8 cellular contexts compared by ENCODE assay signal in genomic region chr10:3068968-3069737, GRCh38. TPM values are rescaled to one million over a fixed set of nuclear protein-coding genes. Genes with fewer than 3 reads are reported as not detected.
A peak's percentile ranks its signal among the peaks of the same experiment; 100 is the strongest.
DNase-seq lines count a peak whose midpoint lies in the region; ATAC-seq and TF ChIP-seq lines count a peak whose summit lies in the region.

No MANE protein-coding gene starts in this region.

- intact Hi-C loops in vagina (cut with DNase I), result no loop called here

- no peaks in the 10 kb centered on the region for H3K4me1 ChIP-seq in endocrine pancreas (ENCODE audit: control insufficient read depth, insufficient read depth, low read length)
- H3K4me1 ChIP-seq in muscle layer of duodenum (ENCODE audit: control insufficient read depth in 1 of 2, insufficient read depth in 2 of 2, low read length in 2 of 2), result peaks cover 0 to 31% of the 10 kb centered on the region in 2 donors
- peaks cover 19% of the 10 kb centered on the region for H3K4me1 ChIP-seq in vagina

- no peak for TF ChIP-seq POLR2A in vagina (IDR thresholded peaks at IDR 0.05)

- ATAC-seq in GM18861 (IDR thresholded peaks at IDR 0.05; ENCODE audit: unreplicated experiment), result peak; percentile 17
- ATAC-seq in HG03039 (IDR thresholded peaks at IDR 0.05; ENCODE audit: unreplicated experiment), result peak; percentile 30

- H3K27me3 ChIP-seq in endocrine pancreas (ENCODE audit: control insufficient read depth, insufficient read depth, low read length) (no peaks in the 10 kb centered on the region), muscle layer of duodenum (ENCODE audit: low read depth, low read length) (peaks cover 5% of the 10 kb centered on the region), vagina (no peaks in the 10 kb centered on the region)

- H3K27ac ChIP-seq in VCaP, result peak overlapping the region; percentile 86
- no peak overlapping the region for H3K27ac ChIP-seq in muscle layer of duodenum (ENCODE audit: low read length)
- H3K27ac ChIP-seq in vagina, result peak overlapping the region; percentile 78

- H3K9ac ChIP-seq in endocrine pancreas (ENCODE audit: control insufficient read depth, insufficient read depth, low read length), result peak overlapping the region; percentile 75

- H3K36me3 ChIP-seq in endocrine pancreas (ENCODE audit: control insufficient read depth, insufficient read depth, low read length), result no peaks in the 10 kb centered on the region
- no peaks in the 10 kb centered on the region for H3K36me3 ChIP-seq in muscle layer of duodenum (ENCODE audit: control insufficient read depth in 1 of 2, insufficient read depth in 2 of 2, low read length in 2 of 2)
- no peaks in the 10 kb centered on the region for H3K36me3 ChIP-seq in vagina

- H3K4me3 ChIP-seq in AG10803 (ENCODE audit: low read length) (peak overlapping the region; percentile 80), endocrine pancreas (ENCODE audit: control insufficient read depth, insufficient read depth, low read length) (no peak overlapping the region), muscle layer of duodenum (ENCODE audit: low read depth in 1 of 2, low read length in 2 of 2) (peak overlapping the region; percentile 69 to 86), vagina (peak overlapping the region; percentile 72 to 86)

- H3K9me3 ChIP-seq in endocrine pancreas (ENCODE audit: control insufficient read depth, low read length) (no peaks in the 10 kb centered on the region), muscle layer of duodenum (ENCODE audit: control insufficient read depth in 1 of 2, low read length in 2 of 2) (no peaks in the 10 kb centered on the region), vagina (no peaks in the 10 kb centered on the region)

- DNase-seq in AG10803 (ENCODE audit: low read depth) (peak; percentile 13), vagina (ENCODE audit: extremely low spot score in 2 of 2) (no peak), foreskin melanocyte (no peak)

- TF ChIP-seq CTCF in AG10803 (conservative IDR thresholded peaks at IDR 0.05; ENCODE audit: low read length) (no peak), VCaP (conservative IDR thresholded peaks at IDR 0.05) (no peak; the same call in 1 of the 2 replicates), vagina (IDR thresholded peaks at IDR 0.05) (no peak)

RNA-seq across cellular contexts. Expression of gene PFKP, which starts 1.8 kb away (rescaled TPM):
- 46.7 TPM for total RNA-seq in vagina
